8 cellular contexts compared by ENCODE assay signal in genomic region chr4:101232074-101232776, GRCh38.
A peak's percentile ranks its signal among the peaks of the same experiment; 100 is the strongest.
DNase-seq lines count a peak whose midpoint lies in the region; ATAC-seq and TF ChIP-seq lines count a peak whose summit lies in the region.

No MANE protein-coding gene starts in this region.

- TF ChIP-seq CTCF in cardiac fibroblast (IDR thresholded peaks at IDR 0.05; ENCODE audit: low read depth, low read length) (no peak), OCI-LY7 (conservative IDR thresholded peaks at IDR 0.05; ENCODE audit: low read length) (no peak)

- no peak overlapping the region for H3K4me2 ChIP-seq in OCI-LY7 (ENCODE audit: low read length)

- DNase-seq in NCI-H2171 treated with DMSO at 0.1 percent for 48 hours (lab: John Stamatoyannopoulos, UW) (peak; percentile 6), NCI-H2171 (lab: John Stamatoyannopoulos, UW) (no peak), HT1080 (ENCODE audit: low read depth) (peak; percentile 80), cardiac fibroblast (ENCODE audit: low read depth in 2 of 2) (peak; percentile 87 to 92), smooth muscle cell of the brain vasculature (ENCODE audit: low read depth, low spot score) (peak; percentile 62), SIG-M5 treated with dmso at 0.1 percent for 504 hours (lab: John Stamatoyannopoulos, UW; ENCODE audit: unreplicated experiment) (no peak), OCI-LY7 (ENCODE audit: low spot score) (no peak)

- no peak overlapping the region for H2AFZ ChIP-seq in OCI-LY7 (ENCODE audit: low read length)

- H3K9me3 ChIP-seq in OCI-LY7 (ENCODE audit: low read length) = no peaks in the 10 kb centered on the region

- H4K20me1 ChIP-seq in OCI-LY7 (ENCODE audit: insufficient read depth, low read length) = peaks cover under 1% of the 10 kb centered on the region

- H3K36me3 ChIP-seq in OCI-LY7 (ENCODE audit: insufficient read depth, low read length) = no peaks in the 10 kb centered on the region

- POLR2A ChIA-PET in OCI-LY7 (lab: Charles Lee) = interaction anchor here (0.6 kb wide), 1 partner anchor 253 kb away, joined by 3 read pairs; no protein-coding TSS in a partner anchor

- H3K4me3 ChIP-seq in cardiac fibroblast (replicated peaks in 1 of 2; ENCODE audit: low read depth in 2 of 2, low read length in 2 of 2) (no peak overlapping the region), OCI-LY7 (ENCODE audit: low read depth, low read length, poor library complexity, severe bottlenecking) (no peak overlapping the region)

- H3K9me2 ChIP-seq in OCI-LY7 (ENCODE audit: insufficient read depth, low read length) = no peaks in the 10 kb centered on the region

- no TSS peak for BruUV-seq in OCI-LY7 (replicated peaks; lab: Mats Ljungman, UMichigan)

- H3K4me1 ChIP-seq in OCI-LY7 (ENCODE audit: insufficient read depth, low read length, poor library complexity, severe bottlenecking) = no peaks in the 10 kb centered on the region

- ATAC-seq in HG03439 (IDR thresholded peaks at IDR 0.05; ENCODE audit: unreplicated experiment) = no peak

- H3K27ac ChIP-seq in OCI-LY7 (ENCODE audit: low read depth, low read length, poor library complexity, severe bottlenecking) = no peak overlapping the region

- CTCF ChIA-PET in OCI-LY7 (lab: Charles Lee; ENCODE audit: unreplicated experiment) = no interaction called here

- H3K79me2 ChIP-seq in OCI-LY7 (ENCODE audit: insufficient read depth, low read depth, low read length) = no peaks in the 10 kb centered on the region

- intact Hi-C loops in OCI-LY7 (cut with micrococcal nuclease; ENCODE audit: unreplicated experiment) = no loop called here

Comparison
In these comparisons a context has a peak if more than half of its experiments do, and no peak if none do; other contexts are left out.
1. DNase-seq: peak in NCI-H2171 treated with DMSO at 0.1 percent for 48 hours (single experiment), HT1080 (single experiment), cardiac fibroblast (2 of 2) and smooth muscle cell of the brain vasculature (single experiment); none in NCI-H2171 (single experiment), SIG-M5 treated with dmso at 0.1 percent for 504 hours (single experiment) and OCI-LY7 (single experiment).